ENCODE assay signal across 8 cellular contexts in the genomic region with DNA sequence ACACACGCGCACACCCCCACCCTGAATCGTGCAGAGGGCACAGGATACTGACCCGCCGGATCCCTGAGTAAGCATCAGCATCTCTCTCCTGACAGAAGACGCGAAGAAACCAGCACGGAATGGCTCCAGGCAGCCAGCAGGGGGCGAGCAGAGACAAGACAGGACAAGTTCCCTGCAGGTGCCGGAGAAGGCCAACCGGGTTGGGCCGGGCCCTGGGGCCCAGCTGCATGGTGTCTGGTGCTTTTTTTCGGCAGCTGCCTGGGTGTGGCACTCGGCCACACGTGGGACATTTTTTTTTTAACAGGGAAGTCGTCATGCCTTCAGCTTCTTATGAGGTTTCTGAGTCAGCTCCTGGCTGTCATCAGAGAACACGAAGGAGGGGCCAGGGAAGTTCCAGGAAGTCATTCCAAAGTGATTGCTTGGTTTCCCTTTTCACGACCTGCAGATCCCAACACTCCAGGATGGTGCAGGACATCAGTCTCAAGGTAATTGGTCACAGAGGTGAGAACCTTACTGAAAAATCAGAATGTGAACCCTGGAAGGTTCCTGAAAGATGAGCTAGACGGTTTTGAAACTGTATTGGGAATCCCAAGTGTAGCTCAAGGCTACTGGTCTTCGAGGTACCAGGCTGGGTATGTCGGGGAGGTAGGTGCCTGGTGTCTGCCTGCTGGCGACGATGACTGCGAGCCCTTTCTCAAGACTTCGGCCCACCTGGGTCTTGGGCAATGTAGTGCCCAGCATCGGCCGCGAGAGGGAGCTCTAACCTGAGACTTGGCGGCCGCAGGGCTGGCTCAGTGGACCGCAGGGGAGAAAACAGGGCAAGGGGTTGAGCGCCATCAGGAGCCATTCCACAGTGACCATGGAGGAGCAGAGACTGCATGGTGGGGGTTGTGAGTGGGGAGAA.
A peak's percentile ranks its signal among the peaks of the same experiment; 100 is the strongest.
DNase-seq lines count a peak whose midpoint lies in the region; ATAC-seq, FAIRE-seq and TF ChIP-seq lines count a peak whose summit lies in the region.

No MANE protein-coding gene starts in this region.

- ATAC-seq in HG02970 (IDR thresholded peaks at IDR 0.05; ENCODE audit: low FRiP score, unreplicated experiment) (peak; percentile 71), HG03469 (IDR thresholded peaks at IDR 0.05; ENCODE audit: unreplicated experiment) (no peak)

- no peaks in the 10 kb centered on the region for H3K9me3 ChIP-seq in small intestine (ENCODE audit: control insufficient read depth, low read depth)

- H3K27me3 ChIP-seq in small intestine (ENCODE audit: control insufficient read depth in 2 of 2, insufficient read depth in 2 of 2, low read length in 2 of 2), result no peaks in the 10 kb centered on the region

- in situ Hi-C loops in T47D (cut with HindIII; ENCODE audit: low pct_unique_long_range_greater_than_20kb, low sequenced_read_pairs), result no loop called here

- no peaks in the 10 kb centered on the region for H3K4me1 ChIP-seq in small intestine (ENCODE audit: control insufficient read depth in 2 of 2, insufficient read depth in 1 of 2, low read depth in 1 of 2, low read length in 1 of 2)

- TF ChIP-seq CTCF in GM12865 (IDR thresholded peaks at IDR 0.05; ENCODE audit: insufficient read depth, low read depth, low read length, missing control alignments), result peak; percentile 96
- TF ChIP-seq CTCF in VCaP (conservative IDR thresholded peaks at IDR 0.05), result peak; percentile 88

- H3K27ac ChIP-seq in VCaP (peak overlapping the region; percentile 48), small intestine (ENCODE audit: low read depth in 1 of 2, low read length in 1 of 2) (peak overlapping the region in 1 of 2 donors; percentile 74)

- no peak for FAIRE-seq in small intestine (lab: Jason Lieb, UNC)

- H3K4me3 ChIP-seq in GM12865 (ENCODE audit: low read depth, low read length), result no peak overlapping the region
- H3K4me3 ChIP-seq in small intestine (ENCODE audit: low read depth in 1 of 2, low read length in 2 of 2), result no peak overlapping the region

- WGBS in small intestine, 3 donors, result 1 to 3% (median 2%) methylated on average over 31 to 32 of the region's 32 CpGs

- H3K36me3 ChIP-seq in small intestine (ENCODE audit: control insufficient read depth in 2 of 2, insufficient read depth in 2 of 2, low read length in 2 of 2), result no peaks in the 10 kb centered on the region

- DNase-seq in GM12865 (ENCODE audit: low read depth), result peak; percentile 87
- peak; percentile 94 for DNase-seq in NCI-H2171 treated with DMSO at 0.1 percent for 48 hours (lab: John Stamatoyannopoulos, UW)
- DNase-seq in T47D (ENCODE audit: low read depth in 1 of 2, low spot score in 1 of 2), result peak; percentile 78 to 90
- DNase-seq in iPS-NIHi7 (ENCODE audit: extremely low spot score), result peak; percentile 89
- DNase-seq in small intestine, result peak; percentile 88
